In genomic region chr2:3557588-3558204, GRCh38 we compare ENCODE assay signal across 8 cellular contexts. TPM values are rescaled to one million over a fixed set of nuclear protein-coding genes. Genes with fewer than 3 reads are reported as not detected.
A peak's percentile ranks its signal among the peaks of the same experiment; 100 is the strongest.
DNase-seq lines count a peak whose midpoint lies in the region; ATAC-seq, FAIRE-seq and TF ChIP-seq lines count a peak whose summit lies in the region.

No MANE protein-coding gene starts in this region.

- TF ChIP-seq EP300 in HepG2 (IDR thresholded peaks at IDR 0.05; ENCODE audit: low read depth in 2 of 2, low read length in 2 of 2) (no peak), HepG2 (CRISPR knock-in tag; IDR thresholded peaks at IDR 0.05; ENCODE audit: borderline replicate concordance) (no peak)

- peaks cover 33 to 52% (median 41%) of the 10 kb centered on the region in 11 experiments for H3K36me3 ChIP-seq in BLaER1 treated with 17β-estradiol and CSF1 and Interleukin-3, amounts not matched to agents 10 nM and 100 nM
- H3K36me3 ChIP-seq in astrocyte (ENCODE audit: insufficient read depth, low read length) (peaks cover 25% of the 10 kb centered on the region), HepG2 (replicated peaks in 1 of 2; ENCODE audit: control insufficient read depth in 1 of 2, insufficient read depth in 2 of 2, low read length in 2 of 2) (peaks cover 14 to 36% of the 10 kb centered on the region in 2 experiments), urinary bladder (ENCODE audit: insufficient read depth) (no peaks in the 10 kb centered on the region)

- peaks cover 13% of the 10 kb centered on the region for H3K36me3 Mint-ChIP-seq in astrocyte (ENCODE audit: low read depth, unreplicated experiment)

- peak; percentile 57 for TF ChIP-seq RAD21 in HepG2 (CRISPR knock-in tag; IDR thresholded peaks at IDR 0.05)

- H3K79me2 ChIP-seq in astrocyte (ENCODE audit: insufficient read depth, low read length) (peaks cover 50% of the 10 kb centered on the region), HepG2 (ENCODE audit: insufficient read depth, low read length) (peaks cover 37% of the 10 kb centered on the region)

- no peaks in the 10 kb centered on the region for H3K27me3 ChIP-seq in BLaER1 treated with 17β-estradiol and CSF1 and Interleukin-3, amounts not matched to agents 10 nM and 100 nM
- H3K27me3 ChIP-seq in astrocyte (ENCODE audit: insufficient read depth, low read length): no peaks in the 10 kb centered on the region
- no peaks in the 10 kb centered on the region; a peak in 1 of 5 replicates for H3K27me3 ChIP-seq in HepG2 (ENCODE audit: control insufficient read depth in 1 of 2, insufficient read depth in 2 of 2, low read length in 2 of 2)

- ATAC-seq in GM19467 (IDR thresholded peaks at IDR 0.05; ENCODE audit: unreplicated experiment): peak; percentile 20
- ATAC-seq in HG03520 (IDR thresholded peaks at IDR 0.05; ENCODE audit: unreplicated experiment): peak; percentile 18
- peak; percentile 49 for ATAC-seq in HepG2

- in situ Hi-C loops in HepG2 (cut with HindIII; ENCODE audit: extremely low pct_ligation_motif_present, low pct_unique_long_range_greater_than_20kb): no loop called here

- peaks cover 0 to 21% (median 7%) of the 10 kb centered on the region in 11 experiments; a peak in 10 of 22 replicates for H4K20me1 ChIP-seq in BLaER1 treated with 17β-estradiol and CSF1 and Interleukin-3, amounts not matched to agents 10 nM and 100 nM
- H4K20me1 ChIP-seq in astrocyte (ENCODE audit: insufficient read depth, low read length) (peaks cover 6% of the 10 kb centered on the region), HepG2 (ENCODE audit: insufficient read depth, low read length) (no peaks in the 10 kb centered on the region)

- peak overlapping the region; percentile 95 for H3K27ac Mint-ChIP-seq in astrocyte (ENCODE audit: unreplicated experiment)

- POLR2A ChIA-PET in HepG2 (lab: Yijun Ruan, JAX): interaction anchor here (0.7 to 3.9 kb wide), 35 partner anchors 8 to 180 kb away, joined by 3 to 71 read pairs (median 6); partner anchors contain the start of genes ADI1, EIPR1, RPS7 and TRAPPC12

- FAIRE-seq in astrocyte (lab: Jason Lieb, UNC) (no peak), HepG2 (lab: Jason Lieb, UNC) (no peak)

- under 1% methylated on average over 22 of the region's 40 CpGs for WGBS in HepG2 (ENCODE audit: low lambda C conversion rate)
- WGBS in urinary bladder: under 1% methylated on average over 40 of the region's 40 CpGs

- BruUV-seq in HepG2 (replicated peaks; lab: Mats Ljungman, UMichigan): TSS peak; percentile 78

- CTCF ChIA-PET in HepG2 (lab: Yijun Ruan, JAX; ENCODE audit: low intra/inter-chr PET ratio, low total read pairs): no interaction called here

- H3K9me3 ChIP-seq in BLaER1 treated with 17β-estradiol and CSF1 and Interleukin-3, amounts not matched to agents 10 nM and 100 nM (replicated peaks in 1 of 11): no peaks in the 10 kb centered on the region
- no peaks in the 10 kb centered on the region for H3K9me3 ChIP-seq in astrocyte (ENCODE audit: insufficient read depth, low read depth, low read length)
- H3K9me3 ChIP-seq in HepG2 (ENCODE audit: low read length): no peaks in the 10 kb centered on the region

- H3K27ac ChIP-seq in BLaER1 treated with 17β-estradiol and CSF1 and Interleukin-3, amounts not matched to agents 10 nM and 100 nM: peak overlapping the region; percentile 81 to 97 (median 94)
- peak overlapping the region; percentile 92 for H3K27ac ChIP-seq in astrocyte (ENCODE audit: low read depth, low read length)
- peak overlapping the region; percentile 93 for H3K27ac ChIP-seq in HepG2 (ENCODE audit: extremely low read length, insufficient read depth, low read length)
- peak overlapping the region; percentile 90 for H3K27ac ChIP-seq in urinary bladder (ENCODE audit: low read depth)

- DNase-seq in astrocyte (ENCODE audit: low read depth) (no peak), HepG2 (ENCODE audit: low spot score) (no peak), mesenteric fat pad (ENCODE audit: low spot score) (no peak), NCI-H446 treated with DMSO at 0.1 percent for 48 hours (lab: John Stamatoyannopoulos, UW) (no peak)

- peak overlapping the region; percentile 94 for H3K4me3 Mint-ChIP-seq in astrocyte (ENCODE audit: unreplicated experiment)

- no peaks in the 10 kb centered on the region for H3K9me3 Mint-ChIP-seq in astrocyte (ENCODE audit: unreplicated experiment)

- H3K9ac ChIP-seq in BLaER1 treated with 17β-estradiol and CSF1 and Interleukin-3, amounts not matched to agents 10 nM and 100 nM: peak overlapping the region; percentile 93 to 98 (median 96)
- H3K9ac ChIP-seq in astrocyte (ENCODE audit: low read length): peak overlapping the region; percentile 95
- H3K9ac ChIP-seq in HepG2 (ENCODE audit: insufficient read depth, low read depth, low read length): peak overlapping the region; percentile 98

- H3K4me1 Mint-ChIP-seq in astrocyte (ENCODE audit: low read depth, unreplicated experiment): peaks cover 2% of the 10 kb centered on the region

- TF ChIP-seq CTCF in astrocyte (IDR thresholded peaks at IDR 0.05; ENCODE audit: insufficient read depth, low read depth, low read length) (no peak), HepG2 (CRISPR knock-in tag; IDR thresholded peaks at IDR 0.05) (no peak)

- no peak; a peak in 1 of 4 replicates for TF ChIP-seq POLR2A in HepG2 (IDR thresholded peaks at IDR 0.05; ENCODE audit: insufficient read depth in 1 of 2, low read depth in 2 of 2, low read length in 2 of 2)

- H2AFZ ChIP-seq in astrocyte (ENCODE audit: low read depth, low read length) (peak overlapping the region; percentile 74), HepG2 (ENCODE audit: low read length) (no peak overlapping the region)

- no peaks in the 10 kb centered on the region for H3K27me3 Mint-ChIP-seq in astrocyte (ENCODE audit: low read depth, unreplicated experiment)

- peak overlapping the region; percentile 76 to 97 (median 92) for H3K4me2 ChIP-seq in BLaER1 treated with 17β-estradiol and CSF1 and Interleukin-3, amounts not matched to agents 10 nM and 100 nM
- H3K4me2 ChIP-seq in astrocyte (ENCODE audit: low read length) (peak overlapping the region; percentile 90), HepG2 (ENCODE audit: low read depth, low read length) (peak overlapping the region; percentile 79)

- peak overlapping the region; percentile 79 to 99 (median 91) for H3K4me3 ChIP-seq in BLaER1 treated with 17β-estradiol and CSF1 and Interleukin-3, amounts not matched to agents 10 nM and 100 nM
- H3K4me3 ChIP-seq in astrocyte (ENCODE audit: insufficient read depth, low read depth, low read length) (peak overlapping the region; percentile 89), HepG2 (replicated peaks in 1 of 3; ENCODE audit: insufficient read depth in 1 of 3, low read depth in 2 of 3, low read length in 3 of 3) (peak overlapping the region; percentile 85 to 92 (median 89)), urinary bladder (ENCODE audit: low read depth, low read length) (peak overlapping the region; percentile 93)

- peaks cover 34 to 46% (median 37%) of the 10 kb centered on the region in 10 experiments for H3K4me1 ChIP-seq in BLaER1 treated with 17β-estradiol and CSF1 and Interleukin-3, amounts not matched to agents 10 nM and 100 nM
- H3K4me1 ChIP-seq in astrocyte (ENCODE audit: insufficient read depth, low read length) (peaks cover 6% of the 10 kb centered on the region), HepG2 (ENCODE audit: insufficient read depth, low read length) (peaks cover 25% of the 10 kb centered on the region), urinary bladder (ENCODE audit: insufficient read depth) (no peaks in the 10 kb centered on the region)

- intact Hi-C loops in HepG2 (cut with micrococcal nuclease; ENCODE audit: unreplicated experiment): loop anchor here (1.0 to 5.0 kb wide), 4 partner anchors 18 to 95 kb away; partner anchors contain the start of genes ADI1 and RPS7

RNA-seq across cellular contexts. Expression of gene RNASEH1, which starts 0.4 kb away (rescaled TPM):
- total RNA-seq in astrocyte (32.6 and 35.5 TPM in 2 replicates), HepG2 (2016; rRNA removed; fragmentation: Illumina TruSeq; extraction: Trizol) (57.2 and 57.4 TPM in 2 replicates), urinary bladder (18.1 TPM), mesenteric fat pad (27.1 TPM)
- total RNA-seq in HepG2 (2016; cell fraction: cytosol; rRNA removed; fragmentation: Illumina TruSeq; extraction: Trizol; ENCODE audit: low read depth): 73.8 and 75.1 TPM in 2 replicates
- total RNA-seq in HepG2 (2016; cell fraction: insoluble cytoplasmic fraction; rRNA removed; fragmentation: Illumina TruSeq; extraction: Trizol): 56.9 and 57.3 TPM in 2 replicates
- total RNA-seq in HepG2 (2016; cell fraction: membrane; rRNA removed; fragmentation: Illumina TruSeq; extraction: Trizol): 90.4 and 92.3 TPM in 2 replicates
- 37.2 and 39.3 TPM in 2 replicates for total RNA-seq in HepG2 (2016; cell fraction: nucleus; rRNA removed; fragmentation: Illumina TruSeq; extraction: Trizol)
- polyA plus RNA-seq in HepG2 (2011; rRNA removed) (12.7 and 14.5 TPM in 2 replicates), urinary bladder (22.2 TPM)
- polyA plus RNA-seq in HepG2 (2011; cell fraction: cytosol; rRNA removed): 12.8 and 14.0 TPM in 2 replicates
- polyA plus RNA-seq in HepG2 (2011; cell fraction: nucleus; rRNA removed): 10.4 and 11.6 TPM in 2 replicates
- polyA plus RNA-seq in HepG2 (2012): 21.0 and 21.2 TPM in 2 replicates
- 75.3 and 82.0 TPM in 2 replicates for polyA plus RNA-seq in HepG2 (2016; cell fraction: cytosol; fragmentation: Illumina TruSeq; extraction: Trizol; ENCODE audit: low read depth)
- 46.3 and 47.8 TPM in 2 replicates for polyA plus RNA-seq in HepG2 (2016; cell fraction: insoluble cytoplasmic fraction; fragmentation: Illumina TruSeq; extraction: Trizol; ENCODE audit: low read depth)
- polyA plus RNA-seq in HepG2 (2016; cell fraction: membrane; fragmentation: Illumina TruSeq; extraction: Trizol; ENCODE audit: low read depth): 68.9 and 69.5 TPM in 2 replicates
- polyA plus RNA-seq in HepG2 (2016; cell fraction: nucleus; fragmentation: Illumina TruSeq; extraction: Trizol; ENCODE audit: insufficient read depth, low read depth): 43.7 and 45.2 TPM in 2 replicates
- 10.4 and 15.6 TPM in 2 replicates for polyA minus RNA-seq in HepG2 (2011; rRNA and poly(A)+ RNA removed; ENCODE audit: low replicate concordance)
- 11.1 and 12.0 TPM in 2 replicates for polyA minus RNA-seq in HepG2 (2011; cell fraction: cytosol; rRNA and poly(A)+ RNA removed)
- 17.3 and 19.1 TPM in 2 replicates for polyA minus RNA-seq in HepG2 (2011; cell fraction: nucleus; rRNA and poly(A)+ RNA removed)

RNA-seq across cellular contexts. Expression of gene RPS7, which starts 17.4 kb away (rescaled TPM):
- 998 and 1,163 TPM in 2 replicates for total RNA-seq in astrocyte
- total RNA-seq in HepG2 (2016; rRNA removed; fragmentation: Illumina TruSeq; extraction: Trizol): 3,686 and 4,415 TPM in 2 replicates
- total RNA-seq in HepG2 (2016; cell fraction: cytosol; rRNA removed; fragmentation: Illumina TruSeq; extraction: Trizol; ENCODE audit: low read depth): 5,456 and 6,100 TPM in 2 replicates
- total RNA-seq in HepG2 (2016; cell fraction: insoluble cytoplasmic fraction; rRNA removed; fragmentation: Illumina TruSeq; extraction: Trizol): 3,753 and 4,559 TPM in 2 replicates
- 7,013 and 7,026 TPM in 2 replicates for total RNA-seq in HepG2 (2016; cell fraction: membrane; rRNA removed; fragmentation: Illumina TruSeq; extraction: Trizol)
- total RNA-seq in HepG2 (2016; cell fraction: nucleus; rRNA removed; fragmentation: Illumina TruSeq; extraction: Trizol): 1,357 and 1,550 TPM in 2 replicates
- polyA plus RNA-seq in HepG2 (2011; rRNA removed): 3,283 and 4,040 TPM in 2 replicates
- 3,092 and 3,668 TPM in 2 replicates for polyA plus RNA-seq in HepG2 (2011; cell fraction: cytosol; rRNA removed)
- polyA plus RNA-seq in HepG2 (2011; cell fraction: nucleus; rRNA removed): 687 and 772 TPM in 2 replicates
- polyA plus RNA-seq in HepG2 (2012): 3,723 and 4,459 TPM in 2 replicates
- polyA plus RNA-seq in HepG2 (2016; cell fraction: cytosol; fragmentation: Illumina TruSeq; extraction: Trizol; ENCODE audit: low read depth): 5,030 and 5,352 TPM in 2 replicates
- polyA plus RNA-seq in HepG2 (2016; cell fraction: insoluble cytoplasmic fraction; fragmentation: Illumina TruSeq; extraction: Trizol; ENCODE audit: low read depth): 4,110 and 4,812 TPM in 2 replicates
- polyA plus RNA-seq in HepG2 (2016; cell fraction: membrane; fragmentation: Illumina TruSeq; extraction: Trizol; ENCODE audit: low read depth): 6,339 and 6,476 TPM in 2 replicates
- 2,377 and 2,486 TPM in 2 replicates for polyA plus RNA-seq in HepG2 (2016; cell fraction: nucleus; fragmentation: Illumina TruSeq; extraction: Trizol; ENCODE audit: insufficient read depth, low read depth)
- polyA minus RNA-seq in HepG2 (2011; rRNA and poly(A)+ RNA removed; ENCODE audit: low replicate concordance): 217 and 248 TPM in 2 replicates
- 598 and 688 TPM in 2 replicates for polyA minus RNA-seq in HepG2 (2011; cell fraction: cytosol; rRNA and poly(A)+ RNA removed)
- 243 and 285 TPM in 2 replicates for polyA minus RNA-seq in HepG2 (2011; cell fraction: nucleus; rRNA and poly(A)+ RNA removed)
- total RNA-seq in urinary bladder: 1,697 TPM
- polyA plus RNA-seq in urinary bladder: 1,568 TPM
- 1,225 TPM for total RNA-seq in mesenteric fat pad

RNA-seq across cellular contexts. Expression of gene COLEC11, which starts 37.2 kb away (rescaled TPM):
- not detected in 2 replicates for total RNA-seq in astrocyte
- total RNA-seq in HepG2 (2016; rRNA removed; fragmentation: Illumina TruSeq; extraction: Trizol): 2.5 and 3.0 TPM in 2 replicates
- total RNA-seq in HepG2 (2016; cell fraction: cytosol; rRNA removed; fragmentation: Illumina TruSeq; extraction: Trizol; ENCODE audit: low read depth): 1.2 and 1.9 TPM in 2 replicates
- 2.5 and 3.0 TPM in 2 replicates for total RNA-seq in HepG2 (2016; cell fraction: insoluble cytoplasmic fraction; rRNA removed; fragmentation: Illumina TruSeq; extraction: Trizol)
- 2.2 and 2.3 TPM in 2 replicates for total RNA-seq in HepG2 (2016; cell fraction: membrane; rRNA removed; fragmentation: Illumina TruSeq; extraction: Trizol)
- total RNA-seq in HepG2 (2016; cell fraction: nucleus; rRNA removed; fragmentation: Illumina TruSeq; extraction: Trizol): 2.7 and 3.4 TPM in 2 replicates
- polyA plus RNA-seq in HepG2 (2011; rRNA removed): 1.5 and 2.6 TPM in 2 replicates
- 2.8 TPM in 2 replicates for polyA plus RNA-seq in HepG2 (2011; cell fraction: cytosol; rRNA removed)
- 4.0 and 4.6 TPM in 2 replicates for polyA plus RNA-seq in HepG2 (2011; cell fraction: nucleus; rRNA removed)
- 1.6 and 1.9 TPM in 2 replicates for polyA plus RNA-seq in HepG2 (2012)
- polyA plus RNA-seq in HepG2 (2016; cell fraction: cytosol; fragmentation: Illumina TruSeq; extraction: Trizol; ENCODE audit: low read depth): 0.71 and 0.78 TPM in 2 replicates
- 2.0 and 3.6 TPM in 2 replicates for polyA plus RNA-seq in HepG2 (2016; cell fraction: insoluble cytoplasmic fraction; fragmentation: Illumina TruSeq; extraction: Trizol; ENCODE audit: low read depth)
- polyA plus RNA-seq in HepG2 (2016; cell fraction: membrane; fragmentation: Illumina TruSeq; extraction: Trizol; ENCODE audit: low read depth): 1.5 TPM in 2 replicates
- polyA plus RNA-seq in HepG2 (2016; cell fraction: nucleus; fragmentation: Illumina TruSeq; extraction: Trizol; ENCODE audit: insufficient read depth, low read depth): 5.0 and 5.6 TPM in 2 replicates
- 1.8 TPM in 1 of 2 replicates, not detected in the other for polyA minus RNA-seq in HepG2 (2011; rRNA and poly(A)+ RNA removed; ENCODE audit: low replicate concordance)
- 0.69 and 1.3 TPM in 2 replicates for polyA minus RNA-seq in HepG2 (2011; cell fraction: cytosol; rRNA and poly(A)+ RNA removed)
- polyA minus RNA-seq in HepG2 (2011; cell fraction: nucleus; rRNA and poly(A)+ RNA removed): 2.6 and 2.8 TPM in 2 replicates
- 2.9 TPM for total RNA-seq in urinary bladder
- 23.1 TPM for polyA plus RNA-seq in urinary bladder
- total RNA-seq in mesenteric fat pad: 5.5 TPM

RNA-seq across cellular contexts. Expression of gene ADI1, which starts 38.4 kb away (rescaled TPM):
- total RNA-seq in astrocyte (29.4 and 41.6 TPM in 2 replicates), HepG2 (2016; rRNA removed; fragmentation: Illumina TruSeq; extraction: Trizol) (123 and 135 TPM in 2 replicates), urinary bladder (41.9 TPM), mesenteric fat pad (63.6 TPM)
- total RNA-seq in HepG2 (2016; cell fraction: cytosol; rRNA removed; fragmentation: Illumina TruSeq; extraction: Trizol; ENCODE audit: low read depth): 16.6 and 17.0 TPM in 2 replicates
- 124 and 138 TPM in 2 replicates for total RNA-seq in HepG2 (2016; cell fraction: insoluble cytoplasmic fraction; rRNA removed; fragmentation: Illumina TruSeq; extraction: Trizol)
- total RNA-seq in HepG2 (2016; cell fraction: membrane; rRNA removed; fragmentation: Illumina TruSeq; extraction: Trizol): 45.5 and 47.8 TPM in 2 replicates
- total RNA-seq in HepG2 (2016; cell fraction: nucleus; rRNA removed; fragmentation: Illumina TruSeq; extraction: Trizol): 54.5 and 64.3 TPM in 2 replicates
- polyA plus RNA-seq in HepG2 (2011; rRNA removed) (21.3 and 28.7 TPM in 2 replicates), urinary bladder (78.3 TPM)
- 22.7 and 24.5 TPM in 2 replicates for polyA plus RNA-seq in HepG2 (2011; cell fraction: cytosol; rRNA removed)
- polyA plus RNA-seq in HepG2 (2011; cell fraction: nucleus; rRNA removed): 16.1 and 17.6 TPM in 2 replicates
- polyA plus RNA-seq in HepG2 (2012): 22.9 and 33.0 TPM in 2 replicates
- polyA plus RNA-seq in HepG2 (2016; cell fraction: cytosol; fragmentation: Illumina TruSeq; extraction: Trizol; ENCODE audit: low read depth): 20.5 and 20.6 TPM in 2 replicates
- polyA plus RNA-seq in HepG2 (2016; cell fraction: insoluble cytoplasmic fraction; fragmentation: Illumina TruSeq; extraction: Trizol; ENCODE audit: low read depth): 160 TPM in 2 replicates
- polyA plus RNA-seq in HepG2 (2016; cell fraction: membrane; fragmentation: Illumina TruSeq; extraction: Trizol; ENCODE audit: low read depth): 42.7 and 43.1 TPM in 2 replicates
- polyA plus RNA-seq in HepG2 (2016; cell fraction: nucleus; fragmentation: Illumina TruSeq; extraction: Trizol; ENCODE audit: insufficient read depth, low read depth): 92.2 and 100 TPM in 2 replicates
- polyA minus RNA-seq in HepG2 (2011; rRNA and poly(A)+ RNA removed; ENCODE audit: low replicate concordance): 15.1 and 19.1 TPM in 2 replicates
- 13.2 and 18.8 TPM in 2 replicates for polyA minus RNA-seq in HepG2 (2011; cell fraction: cytosol; rRNA and poly(A)+ RNA removed)
- polyA minus RNA-seq in HepG2 (2011; cell fraction: nucleus; rRNA and poly(A)+ RNA removed): 19.3 and 23.8 TPM in 2 replicates
